21 cellular contexts compared by ENCODE assay signal in genomic region chr2:234320098-234320497, GRCh38.
DNase-seq lines count a peak whose midpoint lies in the region; ATAC-seq, FAIRE-seq and TF ChIP-seq lines count a peak whose summit lies in the region.
"Had no signal": no experiment of that assay in that cellular context is flagged by ENCODE, and none has a peak within 500 bp of the region (broad histone marks: within the 10 kb centered on the region; RNA-seq: fewer than 3 reads in every experiment).

No MANE protein-coding gene starts in this region.

- H3K27ac ChIP-seq in OCI-LY7 (ENCODE audit: low read depth, low read length, poor library complexity, severe bottlenecking): no peak overlapping the region
- H3K27ac ChIP-seq in heart right ventricle: no peak overlapping the region
- H3K27ac ChIP-seq in tibial nerve: no peak overlapping the region
- H3K27ac ChIP-seq: C4-2B, RWPE1 had no signal

- TF ChIP-seq CTCF in OCI-LY7 (conservative IDR thresholded peaks at IDR 0.05; ENCODE audit: low read length) (no peak), heart right ventricle (IDR thresholded peaks at IDR 0.05) (no peak), tibial nerve (IDR thresholded peaks at IDR 0.05) (no peak)

- TF ChIP-seq POLR2A in tibial nerve (IDR thresholded peaks at IDR 0.05): no peak

- ATAC-seq in heart right ventricle: no peak
- ATAC-seq: PC-3 had no signal

- H3K27me3 ChIP-seq in heart right ventricle: peaks cover 0 to 9% (median 0%) of the 10 kb centered on the region in 7 donors
- H3K27me3 ChIP-seq in tibial nerve: no peaks in the 10 kb centered on the region
- H3K27me3 ChIP-seq: MG63 had no signal

- H3K4me3 ChIP-seq in OCI-LY7 (ENCODE audit: low read depth, low read length, poor library complexity, severe bottlenecking) (no peak overlapping the region), heart right ventricle (no peak overlapping the region), tibial nerve (no peak overlapping the region)
- H3K4me3 ChIP-seq: MG63 had no signal

- H3K9me2 ChIP-seq in OCI-LY7 (ENCODE audit: insufficient read depth, low read length): no peaks in the 10 kb centered on the region
- H3K9me2 ChIP-seq: SK-N-SH had no signal

- H3K9me3 Mint-ChIP-seq in immature natural killer cell: no peaks in the 10 kb centered on the region

- H3K36me3 Mint-ChIP-seq in immature natural killer cell: peaks cover 0 to 4% (median 4%) of the 10 kb centered on the region in 3 donors

- peaks cover 0 to 6% (median 0%) of the 10 kb centered on the region in 3 donors for H3K27me3 Mint-ChIP-seq in immature natural killer cell (ENCODE audit: low read depth in 3 of 3)

- FAIRE-seq in GM19239 (lab: Jason Lieb, UNC): peak; percentile 21
- FAIRE-seq: H1 had no signal

- TF ChIP-seq EP300 in tibial nerve (IDR thresholded peaks at IDR 0.05): no peak

- peak; percentile 61 for DNase-seq in NCI-H2171 treated with DMSO at 0.1 percent for 48 hours (lab: John Stamatoyannopoulos, UW)
- no peak for DNase-seq in NCI-H2171 (lab: John Stamatoyannopoulos, UW)
- no peak for DNase-seq in GM19239 (ENCODE audit: insufficient read length, low spot score)
- DNase-seq in OCI-LY7 (ENCODE audit: low spot score): no peak
- DNase-seq in immature natural killer cell: no peak
- DNase-seq in NCI-H1436 treated with DMSO at 0.1 percent for 48 hours (lab: John Stamatoyannopoulos, UW): no peak
- DNase-seq in heart right ventricle: no peak
- DNase-seq in tibial nerve (ENCODE audit: low spot score in 2 of 2): no peak
- DNase-seq: EL, GF-D8, MG63, NCI-H1694, NCI-H2081, NCI-H446, NCI-H526, PC-3, SIG-M5, SK-N-SH had no signal

- intact Hi-C loops in OCI-LY7 (cut with micrococcal nuclease; ENCODE audit: unreplicated experiment) (no loop called here), heart right ventricle (cut with DNase I) (no loop called here)

- no peaks in the 10 kb centered on the region for H3K9me3 ChIP-seq in OCI-LY7 (ENCODE audit: low read length)
- H3K9me3 ChIP-seq in heart right ventricle: no peaks in the 10 kb centered on the region
- H3K9me3 ChIP-seq in tibial nerve: no peaks in the 10 kb centered on the region
- H3K9me3 ChIP-seq: MG63, SK-N-SH had no signal

- H3K4me1 ChIP-seq in OCI-LY7 (ENCODE audit: insufficient read depth, low read length, poor library complexity, severe bottlenecking): peaks cover 20% of the 10 kb centered on the region
- H3K4me1 ChIP-seq in heart right ventricle: no peaks in the 10 kb centered on the region
- H3K4me1 ChIP-seq in tibial nerve: no peaks in the 10 kb centered on the region

- WGBS in heart right ventricle, 2 donors: 69 to 75% methylated on average over 3 of the region's 3 CpGs
- 72 to 78% methylated on average over 3 of the region's 3 CpGs for WGBS in tibial nerve, 2 donors

- H3K4me1 Mint-ChIP-seq in immature natural killer cell: peaks cover 19 to 23% of the 10 kb centered on the region in 2 donors

- no peaks in the 10 kb centered on the region for H3K79me2 ChIP-seq in OCI-LY7 (ENCODE audit: insufficient read depth, low read depth, low read length)

- no peaks in the 10 kb centered on the region for H3K36me3 ChIP-seq in OCI-LY7 (ENCODE audit: insufficient read depth, low read length)
- H3K36me3 ChIP-seq in heart right ventricle: no peaks in the 10 kb centered on the region
- H3K36me3 ChIP-seq in tibial nerve: no peaks in the 10 kb centered on the region
- H3K36me3 ChIP-seq: MG63 had no signal

- H3K27ac Mint-ChIP-seq in immature natural killer cell: peak overlapping the region in 4 of 6 donors; percentile 61 to 85 (median 76)

- POLR2A ChIA-PET in OCI-LY7 (lab: Charles Lee): interaction anchor here (1.1 to 1.8 kb wide), 2 partner anchors 15 to 27 kb away, joined by 3 to 4 read pairs; no protein-coding TSS in a partner anchor

- H2AFZ ChIP-seq in OCI-LY7 (ENCODE audit: low read length): peak overlapping the region; percentile 44; the same call in 1 of the 2 replicates

- CTCF ChIA-PET in OCI-LY7 (lab: Charles Lee; ENCODE audit: unreplicated experiment): no interaction called here

- no peaks in the 10 kb centered on the region for H4K20me1 ChIP-seq in OCI-LY7 (ENCODE audit: insufficient read depth, low read length)

- H3K4me2 ChIP-seq in OCI-LY7 (ENCODE audit: low read length): no peak overlapping the region
- H3K4me2 ChIP-seq: SK-N-SH had no signal

- no peak overlapping the region for H3K4me3 Mint-ChIP-seq in immature natural killer cell

- BruUV-seq in OCI-LY7 (replicated peaks; lab: Mats Ljungman, UMichigan): no TSS peak
